14 cellular contexts compared by ENCODE assay signal in genomic region chr12:111467092-111467861, GRCh38.
DNase-seq lines count a peak whose midpoint lies in the region; ATAC-seq, FAIRE-seq and TF ChIP-seq lines count a peak whose summit lies in the region.
"Had no signal": no experiment of that assay in that cellular context is flagged by ENCODE, and none has a peak within 500 bp of the region (broad histone marks: within the 10 kb centered on the region; RNA-seq: fewer than 3 reads in every experiment).

No MANE protein-coding gene starts in this region.

- BruUV-seq in HepG2 (replicated peaks; lab: Mats Ljungman, UMichigan), result no TSS peak

- ATAC-seq in HepG2 (peak; percentile 49), HG03025 (IDR thresholded peaks at IDR 0.05; ENCODE audit: low FRiP score, unreplicated experiment) (no peak)
- ATAC-seq: naive thymus-derived CD4-positive, alpha-beta T cell had no signal

- peaks cover 3% of the 10 kb centered on the region for H3K36me3 Mint-ChIP-seq in activated naive CD8-positive, alpha-beta T cell
- H3K36me3 Mint-ChIP-seq in activated naive CD8-positive, alpha-beta T cell treated with anti-CD3 and anti-CD28 coated beads for 36 hours, result peaks cover 6% of the 10 kb centered on the region

- no peak for TF ChIP-seq RAD21 in HepG2 (CRISPR knock-in tag; IDR thresholded peaks at IDR 0.05)

- POLR2A ChIA-PET in HepG2 (lab: Yijun Ruan, JAX), result no interaction called here

- peaks cover 15% of the 10 kb centered on the region for H3K4me1 ChIP-seq in HepG2 (ENCODE audit: insufficient read depth, low read length)
- no peaks in the 10 kb centered on the region for H3K4me1 ChIP-seq in uterus

- in situ Hi-C loops in astrocyte of the spinal cord (cut with HindIII; ENCODE audit: low sequenced_read_pairs), result no loop called here
- in situ Hi-C loops in HepG2 (cut with HindIII; ENCODE audit: extremely low pct_ligation_motif_present, low pct_unique_long_range_greater_than_20kb), result no loop called here

- CTCF ChIA-PET in HepG2 (lab: Yijun Ruan, JAX; ENCODE audit: low intra/inter-chr PET ratio, low total read pairs), result no interaction called here

- peak overlapping the region; percentile 22 for H3K27ac Mint-ChIP-seq in activated naive CD8-positive, alpha-beta T cell
- no peak overlapping the region for H3K27ac Mint-ChIP-seq in activated naive CD8-positive, alpha-beta T cell treated with anti-CD3 and anti-CD28 coated beads for 36 hours

- no peaks in the 10 kb centered on the region for H3K27me3 ChIP-seq in HepG2 (ENCODE audit: control insufficient read depth in 1 of 2, insufficient read depth in 2 of 2, low read length in 2 of 2)
- no peaks in the 10 kb centered on the region for H3K27me3 ChIP-seq in uterus

- no peak for TF ChIP-seq EP300 in HepG2 (IDR thresholded peaks at IDR 0.05; ENCODE audit: low read depth in 2 of 2, low read length in 2 of 2)
- TF ChIP-seq EP300 in HepG2 (CRISPR knock-in tag; IDR thresholded peaks at IDR 0.05; ENCODE audit: borderline replicate concordance), result no peak

- H3K27me3 Mint-ChIP-seq in activated naive CD8-positive, alpha-beta T cell, result no peaks in the 10 kb centered on the region
- H3K27me3 Mint-ChIP-seq in activated naive CD8-positive, alpha-beta T cell treated with anti-CD3 and anti-CD28 coated beads for 36 hours, result no peaks in the 10 kb centered on the region
- H3K27me3 Mint-ChIP-seq: naive thymus-derived CD4-positive, alpha-beta T cell had no signal

- H3K4me3 ChIP-seq in astrocyte of the spinal cord (ENCODE audit: low read depth, low read length) (no peak overlapping the region), HepG2 (replicated peaks in 1 of 3; ENCODE audit: insufficient read depth in 1 of 3, low read depth in 2 of 3, low read length in 3 of 3) (no peak overlapping the region), uterus (no peak overlapping the region)
- H3K4me3 ChIP-seq: skin epidermis had no signal

- TF ChIP-seq POLR2A in HepG2 (IDR thresholded peaks at IDR 0.05; ENCODE audit: insufficient read depth in 1 of 2, low read depth in 2 of 2, low read length in 2 of 2) (no peak), uterus (IDR thresholded peaks at IDR 0.05) (no peak)

- peak; percentile 15 for FAIRE-seq in HepG2 (lab: Jason Lieb, UNC)
- no peak for FAIRE-seq in HTR-8/SVneo (lab: Jason Lieb, UNC)
- FAIRE-seq: GM18507, urothelium cell line had no signal

- no peak overlapping the region for H3K9ac ChIP-seq in HepG2 (ENCODE audit: insufficient read depth, low read depth, low read length)

- 86% methylated on average over 3 of the region's 3 CpGs for WGBS in HepG2 (ENCODE audit: low lambda C conversion rate)

- H3K4me3 Mint-ChIP-seq in activated naive CD8-positive, alpha-beta T cell, result no peak overlapping the region
- no peak overlapping the region for H3K4me3 Mint-ChIP-seq in activated naive CD8-positive, alpha-beta T cell treated with anti-CD3 and anti-CD28 coated beads for 36 hours
- H3K4me3 Mint-ChIP-seq: naive thymus-derived CD4-positive, alpha-beta T cell had no signal

- H3K9me3 ChIP-seq in HepG2 (ENCODE audit: low read length), result no peaks in the 10 kb centered on the region
- H3K9me3 ChIP-seq in uterus, result no peaks in the 10 kb centered on the region

- no peaks in the 10 kb centered on the region for H3K79me2 ChIP-seq in HepG2 (ENCODE audit: insufficient read depth, low read length)

- H3K27ac ChIP-seq in HepG2 (ENCODE audit: extremely low read length, insufficient read depth, low read length) (peak overlapping the region; percentile 62), uterus (peak overlapping the region; percentile 28 to 54)
- H3K27ac ChIP-seq: skin epidermis had no signal

- no peak overlapping the region for H3K4me2 ChIP-seq in HepG2 (ENCODE audit: low read depth, low read length)

- intact Hi-C loops in HepG2 (cut with micrococcal nuclease; ENCODE audit: unreplicated experiment) (no loop called here), uterus (cut with DNase I; ENCODE audit: low total_unique reads) (no loop called here)

- no peak overlapping the region for H2AFZ ChIP-seq in HepG2 (ENCODE audit: low read length)

- no peaks in the 10 kb centered on the region for H3K9me3 Mint-ChIP-seq in activated naive CD8-positive, alpha-beta T cell (ENCODE audit: low read depth)
- no peaks in the 10 kb centered on the region for H3K9me3 Mint-ChIP-seq in activated naive CD8-positive, alpha-beta T cell treated with anti-CD3 and anti-CD28 coated beads for 36 hours
- H3K9me3 Mint-ChIP-seq: naive thymus-derived CD4-positive, alpha-beta T cell had no signal

- H4K20me1 ChIP-seq in HepG2 (ENCODE audit: insufficient read depth, low read length), result peaks cover 8% of the 10 kb centered on the region; the same call in 1 of the 2 replicates

- peaks cover 2% of the 10 kb centered on the region for H3K4me1 Mint-ChIP-seq in activated naive CD8-positive, alpha-beta T cell (ENCODE audit: low read depth)
- H3K4me1 Mint-ChIP-seq in activated naive CD8-positive, alpha-beta T cell treated with anti-CD3 and anti-CD28 coated beads for 36 hours, result peaks cover 6% of the 10 kb centered on the region

- no peak for DNase-seq in activated naive CD8-positive, alpha-beta T cell treated with anti-CD3 and anti-CD28 coated beads for 36 hours
- DNase-seq in astrocyte of the spinal cord (ENCODE audit: low read depth, low spot score) (peak; percentile 68), HepG2 (ENCODE audit: low spot score) (peak; percentile 36), uterus (no peak), DMS 273 treated with DMSO at 0.1 percent for 48 hours (lab: John Stamatoyannopoulos, UW) (no peak), HTR-8/SVneo (ENCODE audit: insufficient read length, low spot score) (no peak)
- DNase-seq: activated effector memory CD4-positive, alpha-beta T cell treated with Interleukin-2 at 50 U/mL for 16 hours; naive thymus-derived CD4-positive, alpha-beta T cell; NCI-H524 treated with DMSO at 0.1 percent for 48 hours had no signal

- peaks cover 16 to 54% of the 10 kb centered on the region in 2 experiments for H3K36me3 ChIP-seq in HepG2 (replicated peaks in 1 of 2; ENCODE audit: control insufficient read depth in 1 of 2, insufficient read depth in 2 of 2, low read length in 2 of 2)
- H3K36me3 ChIP-seq in uterus, result no peaks in the 10 kb centered on the region

- TF ChIP-seq CTCF in astrocyte of the spinal cord (IDR thresholded peaks at IDR 0.05; ENCODE audit: low read depth, low read length) (no peak), HepG2 (CRISPR knock-in tag; IDR thresholded peaks at IDR 0.05) (no peak), uterus (IDR thresholded peaks at IDR 0.05) (no peak)

TF ChIP-seq in HepG2, 621 proteins besides CTCF, POLR2A, EP300 and RAD21:
- TF ChIP-seq NFE2L2 (IDR thresholded peaks at IDR 0.05; ENCODE audit: low read length) (peak; percentile 45; the same call in 1 of the 2 replicates), ZFP36 (IDR thresholded peaks at IDR 0.05; ENCODE audit: borderline replicate concordance, low read depth, low read length, partially characterized antibody) (no peak), IRX3 (CRISPR knock-in tag; IDR thresholded peaks at IDR 0.05; ENCODE audit: borderline replicate concordance, low read depth) (no peak), ZNF720 (CRISPR knock-in tag; IDR thresholded peaks at IDR 0.05) (no peak), HNF4A (CRISPR knock-in tag; IDR thresholded peaks at IDR 0.05) (0 out of 2 replicates have a peak, but pooled peaks have one; percentile 27)

Comparison
In these comparisons a context has a peak if more than half of its experiments do, and no peak if none do; other contexts are left out.
1. DNase-seq: peak in astrocyte of the spinal cord (single experiment) and HepG2 (single experiment); none in activated naive CD8-positive, alpha-beta T cell treated with anti-CD3 and anti-CD28 coated beads for 36 hours (single experiment), uterus (0 of 2), DMS 273 treated with DMSO at 0.1 percent for 48 hours (single experiment) and HTR-8/SVneo (single experiment).